In genomic region chr20:371755-372542, GRCh38 we compare ENCODE assay signal across 8 cellular contexts. TPM values are rescaled to one million over a fixed set of nuclear protein-coding genes. Genes with fewer than 3 reads are reported as not detected.
DNase-seq lines count a peak whose midpoint lies in the region; ATAC-seq, FAIRE-seq and TF ChIP-seq lines count a peak whose summit lies in the region.

No MANE protein-coding gene starts in this region.

- H3K27me3 ChIP-seq in CD8-positive, alpha-beta memory T cell (ENCODE audit: insufficient read depth, low read length, poor library complexity, severe bottlenecking): no peaks in the 10 kb centered on the region
- no peaks in the 10 kb centered on the region for H3K27me3 ChIP-seq in astrocyte (ENCODE audit: insufficient read depth, low read length)
- H3K27me3 ChIP-seq in left lung: no peaks in the 10 kb centered on the region

- H3K4me3 ChIP-seq in CD8-positive, alpha-beta memory T cell (ENCODE audit: low read length): no peak overlapping the region
- H3K4me3 ChIP-seq in astrocyte (ENCODE audit: insufficient read depth, low read depth, low read length) (no peak overlapping the region), left lung (no peak overlapping the region)

- no peak for TF ChIP-seq CTCF in astrocyte (IDR thresholded peaks at IDR 0.05; ENCODE audit: insufficient read depth, low read depth, low read length)
- no peak for TF ChIP-seq CTCF in left lung (IDR thresholded peaks at IDR 0.05)

- CTCF ChIA-PET in CD8-positive, alpha-beta memory T cell (lab: Charles Lee): interaction anchor here (1.1 to 2.8 kb wide), 2 partner anchors 17 to 42 kb away, joined by 3 to 6 read pairs; no protein-coding TSS in a partner anchor

- H3K27ac Mint-ChIP-seq in CD8-positive, alpha-beta memory T cell: no peak overlapping the region
- peak overlapping the region; percentile 82 for H3K27ac Mint-ChIP-seq in astrocyte (ENCODE audit: unreplicated experiment)

- no peaks in the 10 kb centered on the region for H3K9me3 Mint-ChIP-seq in CD8-positive, alpha-beta memory T cell
- no peaks in the 10 kb centered on the region for H3K9me3 Mint-ChIP-seq in astrocyte (ENCODE audit: unreplicated experiment)

- H3K4me3 Mint-ChIP-seq in CD8-positive, alpha-beta memory T cell: no peak overlapping the region
- H3K4me3 Mint-ChIP-seq in astrocyte (ENCODE audit: unreplicated experiment): no peak overlapping the region

- no peaks in the 10 kb centered on the region for H4K20me1 ChIP-seq in astrocyte (ENCODE audit: insufficient read depth, low read length)

- H3K36me3 Mint-ChIP-seq in CD8-positive, alpha-beta memory T cell: peaks cover 0 to 2% (median 0%) of the 10 kb centered on the region in 3 donors
- H3K36me3 Mint-ChIP-seq in astrocyte (ENCODE audit: low read depth, unreplicated experiment): no peaks in the 10 kb centered on the region

- peak; percentile 85 for ATAC-seq in left lung
- no peak for ATAC-seq in HG02973 (IDR thresholded peaks at IDR 0.05; ENCODE audit: unreplicated experiment)
- no peak for ATAC-seq in GM21825 (IDR thresholded peaks at IDR 0.05; ENCODE audit: unreplicated experiment)

- H3K4me1 Mint-ChIP-seq in CD8-positive, alpha-beta memory T cell: peaks cover 0 to 2% (median 0%) of the 10 kb centered on the region in 3 donors
- peaks cover 21% of the 10 kb centered on the region for H3K4me1 Mint-ChIP-seq in astrocyte (ENCODE audit: low read depth, unreplicated experiment)

- peak in 1 of 5 donors; percentile 18 for DNase-seq in CD8-positive, alpha-beta memory T cell
- DNase-seq in LHCN-M2 (ENCODE audit: low read depth) (peak; percentile 53), astrocyte (ENCODE audit: low read depth) (peak; percentile 54), left lung (peak; percentile 88 to 91), NCI-H345 (lab: John Stamatoyannopoulos, UW) (no peak), frontal cortex (ENCODE audit: low spot score in 2 of 2) (no peak)

- intact Hi-C loops in left lung (cut with DNase I): no loop called here

- peaks cover 3% of the 10 kb centered on the region in 2 donors for H3K27me3 Mint-ChIP-seq in CD8-positive, alpha-beta memory T cell
- H3K27me3 Mint-ChIP-seq in astrocyte (ENCODE audit: low read depth, unreplicated experiment): peaks cover 2% of the 10 kb centered on the region

- H3K36me3 ChIP-seq in CD8-positive, alpha-beta memory T cell (ENCODE audit: insufficient read depth, low read length): no peaks in the 10 kb centered on the region
- H3K36me3 ChIP-seq in astrocyte (ENCODE audit: insufficient read depth, low read length): no peaks in the 10 kb centered on the region
- H3K36me3 ChIP-seq in left lung: no peaks in the 10 kb centered on the region

- no peak overlapping the region for H3K9ac ChIP-seq in astrocyte (ENCODE audit: low read length)

- H2AFZ ChIP-seq in astrocyte (ENCODE audit: low read depth, low read length): peak overlapping the region; percentile 16

- FAIRE-seq in astrocyte (lab: Jason Lieb, UNC): no peak
- FAIRE-seq in frontal cortex (lab: Jason Lieb, UNC): no peak

- H3K4me2 ChIP-seq in astrocyte (ENCODE audit: low read length): peak overlapping the region; percentile 19

- no peaks in the 10 kb centered on the region for H3K9me3 ChIP-seq in CD8-positive, alpha-beta memory T cell (ENCODE audit: low read length)
- no peaks in the 10 kb centered on the region for H3K9me3 ChIP-seq in astrocyte (ENCODE audit: insufficient read depth, low read depth, low read length)
- no peaks in the 10 kb centered on the region for H3K9me3 ChIP-seq in left lung

- peaks cover 21% of the 10 kb centered on the region for H3K4me1 ChIP-seq in CD8-positive, alpha-beta memory T cell (ENCODE audit: insufficient read depth, low read length)
- H3K4me1 ChIP-seq in astrocyte (ENCODE audit: insufficient read depth, low read length) (peaks cover 16% of the 10 kb centered on the region), left lung (peaks cover 21 to 45% of the 10 kb centered on the region in 2 donors)

- POLR2A ChIA-PET in CD8-positive, alpha-beta memory T cell (lab: Charles Lee): interaction anchor here (0.6 kb wide), 1 partner anchor 176 kb away, joined by 10 read pairs; no protein-coding TSS in a partner anchor

- H3K27ac ChIP-seq in CD8-positive, alpha-beta memory T cell (ENCODE audit: low read depth, low read length): peak overlapping the region; percentile 76
- H3K27ac ChIP-seq in astrocyte (ENCODE audit: low read depth, low read length) (no peak overlapping the region), left lung (peak overlapping the region; percentile 79 to 82)

- H3K79me2 ChIP-seq in astrocyte (ENCODE audit: insufficient read depth, low read length): no peaks in the 10 kb centered on the region

RNA-seq across cellular contexts. Expression of gene TRIB3, which starts 8.6 kb away (rescaled TPM):
- 10 to 100 TPM; 24.6 to 28.7 TPM for total RNA-seq in CD8-positive, alpha-beta memory T cell
- 12.0 TPM for polyA plus RNA-seq in CD8-positive, alpha-beta memory T cell
- 1.3 and 1.6 TPM in 2 replicates for total RNA-seq in LHCN-M2 (2014; rRNA removed)
- 2.0 TPM for polyA plus RNA-seq in LHCN-M2 (2012)
- total RNA-seq in astrocyte: 33.0 and 36.9 TPM in 2 replicates
- 10 to 100 TPM; 19.0 to 28.4 TPM for total RNA-seq in left lung
- 12.6 TPM for total RNA-seq in frontal cortex

RNA-seq across cellular contexts. Expression of gene NRSN2, which starts 25.0 kb away (rescaled TPM):
- total RNA-seq in CD8-positive, alpha-beta memory T cell: 1 to 10 TPM; 7.6 to 9.5 TPM
- polyA plus RNA-seq in CD8-positive, alpha-beta memory T cell: 1.0 TPM
- total RNA-seq in LHCN-M2 (2014; rRNA removed) (59.2 and 65.6 TPM in 2 replicates), astrocyte (57.8 and 64.0 TPM in 2 replicates), left lung (10 to 100 TPM; 34.4 to 38.8 TPM), frontal cortex (26.1 TPM)
- polyA plus RNA-seq in LHCN-M2 (2012): 74.7 TPM

RNA-seq across cellular contexts. Expression of gene RBCK1, which starts 36.1 kb away (rescaled TPM):
- total RNA-seq in CD8-positive, alpha-beta memory T cell: 10 to 100 TPM; 83.7 to 90.5 TPM
- 95.7 TPM for polyA plus RNA-seq in CD8-positive, alpha-beta memory T cell
- total RNA-seq in LHCN-M2 (2014; rRNA removed) (80.2 and 91.0 TPM in 2 replicates), astrocyte (124 and 138 TPM in 2 replicates), left lung (10 to 100 TPM; 97.9 to 99.8 TPM), frontal cortex (15.1 TPM)
- polyA plus RNA-seq in LHCN-M2 (2012): 75.5 TPM

RNA-seq across cellular contexts. Expression of gene SOX12, which starts 46.6 kb away (rescaled TPM):
- 1 to 10 TPM; 4.7 to 5.1 TPM for total RNA-seq in CD8-positive, alpha-beta memory T cell
- polyA plus RNA-seq in CD8-positive, alpha-beta memory T cell: 0.64 TPM
- 8.2 and 9.9 TPM in 2 replicates for total RNA-seq in LHCN-M2 (2014; rRNA removed)
- 11.5 TPM for polyA plus RNA-seq in LHCN-M2 (2012)
- total RNA-seq in astrocyte: 43.4 and 45.1 TPM in 2 replicates
- total RNA-seq in left lung: 10 to 100 TPM; 14.0 to 18.7 TPM
- 7.7 TPM for total RNA-seq in frontal cortex

Comparison
In these comparisons a context has a peak if more than half of its experiments do, and no peak if none do; other contexts are left out.
1. DNase-seq: peak in LHCN-M2 (single experiment), astrocyte (single experiment) and left lung (2 of 2); none in NCI-H345 (single experiment) and frontal cortex (0 of 2).